ENCODE assay signal across 28 cellular contexts in the genomic region with DNA sequence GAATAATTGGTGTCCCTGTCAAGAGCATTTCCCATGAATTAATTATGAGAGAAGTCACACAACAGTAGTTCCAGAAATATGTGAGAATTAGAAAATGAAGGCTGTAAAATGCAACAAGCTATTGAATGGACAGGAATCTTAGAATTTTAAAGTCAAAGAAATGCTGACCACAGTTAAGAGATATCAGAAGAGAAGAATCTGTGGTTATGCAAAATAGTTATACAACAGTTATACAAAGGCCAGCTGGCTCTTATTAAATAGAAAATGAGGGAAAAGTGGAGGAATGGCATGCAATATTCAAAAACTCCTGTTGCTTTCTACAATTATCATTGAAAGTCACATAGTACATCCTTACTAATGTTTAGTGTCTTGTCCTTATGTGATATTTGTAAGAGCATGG. TPM values are rescaled to one million over a fixed set of nuclear protein-coding genes. Genes with fewer than 3 reads are reported as not detected.
DNase-seq lines count a peak whose midpoint lies in the region; ATAC-seq and TF ChIP-seq lines count a peak whose summit lies in the region.
"Had no signal": no experiment of that assay in that cellular context is flagged by ENCODE, and none has a peak within 500 bp of the region (broad histone marks: within the 10 kb centered on the region; RNA-seq: fewer than 3 reads in every experiment).

No MANE protein-coding gene starts in this region.

- H2AFZ ChIP-seq in IMR-90 (replicated peaks; ENCODE audit: low read length, poor library complexity) = no peak overlapping the region
- no peak overlapping the region for H2AFZ ChIP-seq in PC-9
- H2AFZ ChIP-seq: hepatocyte had no signal

- no peak overlapping the region for H2BK15ac ChIP-seq in IMR-90 (ENCODE audit: low read depth, low read length)

- H3K9me1 ChIP-seq in IMR-90 (ENCODE audit: insufficient read depth, low read length) = no peaks in the 10 kb centered on the region

- CTCF ChIA-PET in IMR-90 (lab: Yijun Ruan, JAX) = interaction anchor here (1.4 kb wide), 1 partner anchor 22 kb away, joined by 3 read pairs; no protein-coding TSS in a partner anchor
- CTCF ChIA-PET in PC-9 (lab: Charles Lee) = no interaction called here

- H2AK5ac ChIP-seq in IMR-90 (ENCODE audit: low read depth, low read length) = no peak overlapping the region

- no peaks in the 10 kb centered on the region for H3K36me3 ChIP-seq in IMR-90 (ENCODE audit: control insufficient read depth, insufficient read depth, low read length)
- H3K36me3 ChIP-seq in adipocyte (ENCODE audit: control insufficient read depth, insufficient read depth, low read length, severe bottlenecking) = no peaks in the 10 kb centered on the region
- H3K36me3 ChIP-seq in breast epithelium = no peaks in the 10 kb centered on the region
- H3K36me3 ChIP-seq in PC-9 (ENCODE audit: low read depth) = no peaks in the 10 kb centered on the region
- H3K36me3 ChIP-seq: gastroesophageal sphincter, right lobe of liver, suprapubic skin had no signal

- no peak overlapping the region for H3K9ac ChIP-seq in IMR-90 (ENCODE audit: low read depth, low read length)
- no peak overlapping the region for H3K9ac ChIP-seq in adipocyte (ENCODE audit: low read length)

- H3K4me1 ChIP-seq in IMR-90 (ENCODE audit: control insufficient read depth, insufficient read depth, low read length) (no peaks in the 10 kb centered on the region), adipocyte (ENCODE audit: control insufficient read depth, insufficient read depth, low read length) (no peaks in the 10 kb centered on the region), breast epithelium (no peaks in the 10 kb centered on the region), PC-9 (replicated peaks; ENCODE audit: insufficient read depth) (no peaks in the 10 kb centered on the region)
- H3K4me1 ChIP-seq: gastroesophageal sphincter, right lobe of liver, suprapubic skin had no signal

- no peak overlapping the region for H2BK5ac ChIP-seq in IMR-90 (ENCODE audit: low read depth, low read length, poor library complexity, severe bottlenecking)

- no peaks in the 10 kb centered on the region for H3K79me2 ChIP-seq in PC-9 (ENCODE audit: low read depth)
- H3K79me2 ChIP-seq: hepatocyte had no signal

- H4K8ac ChIP-seq in IMR-90 (ENCODE audit: low read depth in 2 of 2, low read length in 2 of 2) = no peak overlapping the region

- TF ChIP-seq POLR2A in IMR-90 (IDR thresholded peaks at IDR 0.05; ENCODE audit: low read depth, low read length) (no peak), breast epithelium (IDR thresholded peaks at IDR 0.05) (no peak)

- H3K4ac ChIP-seq in IMR-90 (ENCODE audit: low read depth, low read length) = no peak overlapping the region

- H3K4me2 ChIP-seq in IMR-90 (ENCODE audit: low read depth, low read length) (no peak overlapping the region), PC-9 (no peak overlapping the region)
- H3K4me2 ChIP-seq: hepatocyte had no signal

- H3K4me3 ChIP-seq in IMR-90 (ENCODE audit: insufficient read depth, low read depth, low read length) (no peak overlapping the region), adipocyte (ENCODE audit: low read length) (no peak overlapping the region), breast epithelium (no peak overlapping the region), PC-9 (no peak overlapping the region)
- H3K4me3 ChIP-seq: gastroesophageal sphincter, hepatocyte, right lobe of liver, suprapubic skin had no signal

- H4K20me1 ChIP-seq in IMR-90 (ENCODE audit: insufficient read depth, low read length) (no peaks in the 10 kb centered on the region), PC-9 (ENCODE audit: insufficient read depth) (no peaks in the 10 kb centered on the region)

- ATAC-seq in IMR-90 (ENCODE audit: low read depth) = peak; percentile 74
- ATAC-seq: gastroesophageal sphincter; right lobe of liver; stimulated activated effector memory CD8-positive, alpha-beta T cell treated with anti-CD3 and anti-CD28 coated beads, Interleukin-12 subunit alpha, Interleukin-12 subunit beta, amount 100 ng/mL, for 72 hours had no signal

- no peak for TF ChIP-seq CTCF in IMR-90 (conservative IDR thresholded peaks at IDR 0.05; ENCODE audit: low read depth, low read length)
- no peak for TF ChIP-seq CTCF in breast epithelium (IDR thresholded peaks at IDR 0.05)
- TF ChIP-seq CTCF in PC-9 (conservative IDR thresholded peaks at IDR 0.05) = no peak

- POLR2A ChIA-PET in IMR-90 (lab: Charles Lee; ENCODE audit: unreplicated experiment) (no interaction called here), PC-9 (lab: Charles Lee; ENCODE audit: unreplicated experiment) (interaction anchor here (0.6 kb wide), 1 partner anchor 1687 kb away, joined by 5 read pairs; no protein-coding TSS in a partner anchor)

- H3F3A ChIP-seq in PC-9 (ENCODE audit: insufficient read depth, low read depth) = no peaks in the 10 kb centered on the region

- no peaks in the 10 kb centered on the region for H3K9me2 ChIP-seq in PC-9 (ENCODE audit: insufficient read depth)

- H2BK20ac ChIP-seq in IMR-90 (ENCODE audit: low read depth, low read length) = no peak overlapping the region

- H2AK9ac ChIP-seq in IMR-90 (replicated peaks; ENCODE audit: low read depth, low read length, poor library complexity) = no peak overlapping the region

- no peak overlapping the region for H4K91ac ChIP-seq in IMR-90 (ENCODE audit: insufficient read depth, low read depth, low read length)

- intact Hi-C loops in IMR-90 (cut with micrococcal nuclease) (no loop called here), breast epithelium (cut with DNase I; ENCODE audit: low total_unique reads) (no loop called here), PC-9 (cut with micrococcal nuclease; ENCODE audit: unreplicated experiment) (no loop called here)

- H3K27ac ChIP-seq in IMR-90 (ENCODE audit: insufficient read depth, low read length) = no peak overlapping the region
- no peak overlapping the region for H3K27ac ChIP-seq in breast epithelium
- H3K27ac ChIP-seq in PC-9 = no peak overlapping the region
- H3K27ac ChIP-seq: gastroesophageal sphincter, hepatocyte, right lobe of liver, suprapubic skin had no signal

- TF ChIP-seq RAD21 in IMR-90 (IDR thresholded peaks at IDR 0.05; ENCODE audit: low read length) = no peak

- H3K14ac ChIP-seq in IMR-90 (replicated peaks; ENCODE audit: low read depth, low read length) = no peak overlapping the region

- in situ Hi-C loops in IMR-90 (cut with MboI; ENCODE audit: low sequenced_read_pairs) = no loop called here

- no peak overlapping the region for H2BK120ac ChIP-seq in IMR-90 (ENCODE audit: low read depth, low read length)

- H3K9me3 ChIP-seq in IMR-90 (ENCODE audit: control insufficient read depth, insufficient read depth, low read length) (no peaks in the 10 kb centered on the region), adipocyte (ENCODE audit: control insufficient read depth, low read length) (peaks cover 6% of the 10 kb centered on the region), breast epithelium (no peaks in the 10 kb centered on the region), PC-9 (ENCODE audit: insufficient read depth, low read depth) (no peaks in the 10 kb centered on the region)
- H3K9me3 ChIP-seq: gastroesophageal sphincter, right lobe of liver, suprapubic skin had no signal

- H3K79me1 ChIP-seq in IMR-90 (ENCODE audit: low read depth in 1 of 2, low read length in 2 of 2) = no peaks in the 10 kb centered on the region

- BruUV-seq in IMR-90 (replicated peaks; lab: Mats Ljungman, UMichigan) (no TSS peak), PC-9 (replicated peaks; lab: Mats Ljungman, UMichigan) (no TSS peak)

- DNase-seq in IMR-90 = peak; percentile 62
- peak; percentile 71 for DNase-seq in adipocyte (ENCODE audit: low read depth)
- DNase-seq in fibroblast of peridontal ligament (ENCODE audit: extremely low read depth) = peak; percentile 82
- no peak for DNase-seq in breast epithelium (ENCODE audit: low spot score in 2 of 2)
- DNase-seq in 8988T = no peak
- DNase-seq in PC-9 = no peak
- no peak for DNase-seq in stimulated activated naive CD4-positive, alpha-beta T cell treated with Interleukin-2 at 50 U/mL for 16 hours (lab: John Stamatoyannopoulos, UW)
- DNase-seq: activated CD4-positive, alpha-beta T cell treated with anti-CD3 and anti-CD28 coated beads for 4 hours; activated gamma-delta T cell; activated naive CD8-positive, alpha-beta T cell treated with anti-CD3 and anti-CD28 coated beads, Interleukin-2, amount 10 ng/mL, durations not matched to agents 7 days and 5 days; activated T-cell treated with anti-CD3 and anti-CD28 coated beads, Interleukin-2, amount 50 U/mL, for 24 hours; Calu3; effector CD8-positive, alpha-beta T cell; NCI-H1417; NCI-H2081 treated with DMSO at 0.1 percent for 48 hours; NCI-H345; NCI-H82; right lobe of liver; stimulated activated CD4-positive, alpha-beta T cell treated with anti-CD3 and anti-CD28 coated beads, Interleukin-12 subunit alpha, Interleukin-12 subunit beta, amount 100 ng/mL, for 4 hours; stimulated activated CD4-positive, alpha-beta T cell treated with anti-CD3 and anti-CD28 coated beads, Interleukin-4, amount 100 ng/mL, for 24 hours had no signal

- no peak overlapping the region for H4K5ac ChIP-seq in IMR-90 (ENCODE audit: low read depth, low read length)

- H3K23ac ChIP-seq in IMR-90 (ENCODE audit: low read depth, low read length) = no peak overlapping the region

- dilution Hi-C loops in IMR-90 (cut with HindIII; ENCODE audit: low sequenced_read_pairs, unreplicated experiment) = no loop called here

- H3K18ac ChIP-seq in IMR-90 (ENCODE audit: low read depth, low read length) = no peak overlapping the region

- no peak overlapping the region for H3K56ac ChIP-seq in IMR-90 (ENCODE audit: extremely low read depth, insufficient read depth, low read length)

- H3K27me3 ChIP-seq in IMR-90 (ENCODE audit: control insufficient read depth, insufficient read depth, low read length) (no peaks in the 10 kb centered on the region), adipocyte (replicated peaks; ENCODE audit: control insufficient read depth, insufficient read depth, low read length) (no peaks in the 10 kb centered on the region), breast epithelium (no peaks in the 10 kb centered on the region), PC-9 (ENCODE audit: insufficient read depth, low read depth) (no peaks in the 10 kb centered on the region)
- H3K27me3 ChIP-seq: gastroesophageal sphincter, hepatocyte, right lobe of liver, suprapubic skin had no signal

TF ChIP-seq in IMR-90, 13 proteins besides CTCF, POLR2A, EP300 and RAD21 (continues in another document):
- TF ChIP-seq MXI1 (IDR thresholded peaks at IDR 0.05; ENCODE audit: borderline replicate concordance, low read depth, low read length) = no peak
- peak; percentile 73 for TF ChIP-seq RFX5 (IDR thresholded peaks at IDR 0.05; ENCODE audit: low read depth, low read length)

RNA-seq across cellular contexts. Expression of a gene that starts 27.4 kb away (rescaled TPM):
- total RNA-seq in IMR-90 (2012; rRNA removed) (not detected in 2 replicates), breast epithelium (1 to 10 TPM; 1.1 to 7.9 (median 1.6) TPM), PC-9 (2021) (not detected in 2 replicates)
- 0.07 TPM in 1 of 2 replicates, not detected in the other for polyA plus RNA-seq in IMR-90 (2012; rRNA removed)
- 0.07 TPM in 1 of 2 replicates, not detected in the other for polyA plus RNA-seq in IMR-90 (2012; cell fraction: cytosol; rRNA removed)
- polyA plus RNA-seq in IMR-90 (2012; cell fraction: nucleus; rRNA removed; ENCODE audit: low replicate concordance) = 0.14 TPM in 1 of 2 replicates, not detected in the other
- total RNA-seq: activated CD8-positive, alpha-beta memory T cell treated with anti-CD3 and anti-CD28 coated beads for 36 hours; activated naive CD8-positive, alpha-beta T cell treated with anti-CD3 and anti-CD28 coated beads, Interleukin-2, amount 10 ng/mL, durations not matched to agents 7 days and 5 days; Calu3; Daoy; epithelial cell of proximal tubule; right lobe of liver; suprapubic skin; T-helper 2 cell treated with Interferon-gamma antibody and Interleukin-4, amounts not matched to agents 100 ng/mL and 5 ng/mL, for 36 hours had no signal

Comparison
In these comparisons a context has a peak if more than half of its experiments do, and no peak if none do; other contexts are left out.
1. DNase-seq: peak in IMR-90 (single experiment), adipocyte (single experiment) and fibroblast of peridontal ligament (single experiment); none in breast epithelium (0 of 2), 8988T (single experiment), PC-9 (0 of 2) and stimulated activated naive CD4-positive, alpha-beta T cell treated with Interleukin-2 at 50 U/mL for 16 hours (single experiment).